In genomic region chr2:62248226-62248625, GRCh38 we compare ENCODE assay signal across 24 cellular contexts.
"Had no signal": no experiment of that assay in that cellular context is flagged by ENCODE, and none has a peak within 500 bp of the region (broad histone marks: within the 10 kb centered on the region; RNA-seq: fewer than 3 reads in every experiment).

No MANE protein-coding gene starts in this region.

- H3K27me3 ChIP-seq: left lung, pancreas, right lobe of liver, tibial nerve, upper lobe of right lung had no signal

- H3K27me3 Mint-ChIP-seq: naive thymus-derived CD8-positive, alpha-beta T cell; stimulated activated memory B cell treated with anti-CD40 and anti-IgM and Interleukin-4, amounts not matched to agents 10 μg/mL and 1 μg/mL and 100 μg/mL, for 72 hours; stimulated activated naive CD8-positive, alpha-beta T cell treated with anti-CD3 and anti-CD28 coated beads, Interleukin-15, amount 100 ng/mL, for 72 hours had no signal

- H3K4me1 ChIP-seq: left lung, pancreas, psoas muscle, right lobe of liver, tibial nerve, upper lobe of right lung had no signal

- H3K27ac ChIP-seq: left lung, pancreas, psoas muscle, right lobe of liver, tibial nerve, upper lobe of right lung had no signal

- ATAC-seq: left colon; left lung; naive thymus-derived CD8-positive, alpha-beta T cell; pancreas; psoas muscle; right lobe of liver; stimulated activated memory B cell treated with anti-CD40 and anti-IgM and Interleukin-4, amounts not matched to agents 10 μg/mL and 1 μg/mL and 100 μg/mL, for 72 hours; stimulated activated naive CD8-positive, alpha-beta T cell treated with anti-CD3 and anti-CD28 coated beads, Interleukin-15, amount 100 ng/mL, for 72 hours; upper lobe of right lung had no signal

- H3K4me1 Mint-ChIP-seq: immature natural killer cell, nephron, neural crest cell had no signal

- H3K27ac Mint-ChIP-seq: immature natural killer cell; nephron; stimulated activated memory B cell treated with anti-CD40 and anti-IgM and Interleukin-4, amounts not matched to agents 10 μg/mL and 1 μg/mL and 100 μg/mL, for 72 hours had no signal

- H3K4me3 ChIP-seq: left lung, lung, pancreas, psoas muscle, right lobe of liver, smooth muscle cell, tibial nerve, upper lobe of right lung had no signal

- H3K36me3 Mint-ChIP-seq: immature natural killer cell; naive thymus-derived CD8-positive, alpha-beta T cell; stimulated activated memory B cell treated with anti-CD40 and anti-IgM and Interleukin-4, amounts not matched to agents 10 μg/mL and 1 μg/mL and 100 μg/mL, for 72 hours had no signal

- H3K9me3 Mint-ChIP-seq: immature natural killer cell; naive thymus-derived CD8-positive, alpha-beta T cell; stimulated activated memory B cell treated with anti-CD40 and anti-IgM and Interleukin-4, amounts not matched to agents 10 μg/mL and 1 μg/mL and 100 μg/mL, for 72 hours; stimulated activated naive CD8-positive, alpha-beta T cell treated with anti-CD3 and anti-CD28 coated beads, Interleukin-15, amount 100 ng/mL, for 72 hours had no signal

- H3K36me3 ChIP-seq: left lung, pancreas, right lobe of liver, tibial nerve, upper lobe of right lung had no signal

- H3K9me3 ChIP-seq: left lung, pancreas, psoas muscle, right lobe of liver, upper lobe of right lung had no signal

- H3K4me3 Mint-ChIP-seq: immature natural killer cell; naive thymus-derived CD8-positive, alpha-beta T cell; nephron; neural crest cell; stimulated activated memory B cell treated with anti-CD40 and anti-IgM and Interleukin-4, amounts not matched to agents 10 μg/mL and 1 μg/mL and 100 μg/mL, for 72 hours; stimulated activated naive CD8-positive, alpha-beta T cell treated with anti-CD3 and anti-CD28 coated beads, Interleukin-15, amount 100 ng/mL, for 72 hours had no signal

- H3K4me2 ChIP-seq: smooth muscle cell had no signal

- DNase-seq: hypothalamus; immature natural killer cell; kidney; left colon; left lung; naive thymus-derived CD8-positive, alpha-beta T cell; nucleus accumbens; pancreas; psoas muscle; right lobe of liver; stimulated activated CD4-positive, alpha-beta T cell treated with anti-CD3 and anti-CD28 coated beads, Interleukin-1b, Interleukin-23, amount 100 ng/mL, for 48 hours; stimulated activated CD4-positive, alpha-beta T cell treated with anti-CD3 and anti-CD28 coated beads, Interleukin-2, amount 100 ng/mL, for 48 hours; stimulated activated CD4-positive, alpha-beta T cell treated with anti-CD3 and anti-CD28 coated beads, Interleukin-4, amount 100 ng/mL, for 4 hours; stimulated activated CD8-positive, alpha-beta memory T cell treated with anti-CD3 and anti-CD28 coated beads, Interleukin-4, amount 100 ng/mL, for 48 hours; stimulated activated naive CD4-positive, alpha-beta T cell treated with Interleukin-2 at 50 U/mL for 16 hours; stimulated activated naive CD8-positive, alpha-beta T cell treated with anti-CD3 and anti-CD28 coated beads, Interleukin-15, amount 100 ng/mL, for 72 hours; substantia nigra; upper lobe of right lung had no signal
